1 cellular context compared by ENCODE assay signal in the genomic region with DNA sequence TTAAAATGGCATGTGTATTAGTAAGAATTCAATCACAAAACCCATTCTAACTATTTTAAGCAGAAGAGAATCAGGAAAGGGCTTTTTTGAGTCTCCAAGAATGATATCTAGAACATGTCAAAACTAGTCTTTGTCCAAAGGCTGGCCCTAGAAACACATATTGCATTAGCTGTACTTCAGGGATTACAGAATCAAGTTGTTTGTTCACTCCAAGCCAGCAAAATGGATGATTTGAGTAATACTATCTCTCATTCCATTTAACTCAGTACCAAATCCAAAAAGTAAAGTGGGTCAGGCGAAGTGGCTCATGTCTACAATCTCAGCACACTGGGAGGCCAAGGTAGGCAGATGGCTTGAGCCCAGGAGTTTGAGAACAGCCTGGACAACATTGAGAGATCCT.
TF ChIP-seq lines count a peak whose summit lies in the region.

No MANE protein-coding gene starts in this region.

TF ChIP-seq in GM23338, 12 proteins besides CTCF, POLR2A, EP300 and RAD21:
- TF ChIP-seq ZNF331 (CRISPR knock-in tag; IDR thresholded peaks at IDR 0.05; ENCODE audit: low read depth): no peak
- no peak for TF ChIP-seq STAT1 (IDR thresholded peaks at IDR 0.05; ENCODE audit: unreplicated experiment)
- TF ChIP-seq, protein P1, sequence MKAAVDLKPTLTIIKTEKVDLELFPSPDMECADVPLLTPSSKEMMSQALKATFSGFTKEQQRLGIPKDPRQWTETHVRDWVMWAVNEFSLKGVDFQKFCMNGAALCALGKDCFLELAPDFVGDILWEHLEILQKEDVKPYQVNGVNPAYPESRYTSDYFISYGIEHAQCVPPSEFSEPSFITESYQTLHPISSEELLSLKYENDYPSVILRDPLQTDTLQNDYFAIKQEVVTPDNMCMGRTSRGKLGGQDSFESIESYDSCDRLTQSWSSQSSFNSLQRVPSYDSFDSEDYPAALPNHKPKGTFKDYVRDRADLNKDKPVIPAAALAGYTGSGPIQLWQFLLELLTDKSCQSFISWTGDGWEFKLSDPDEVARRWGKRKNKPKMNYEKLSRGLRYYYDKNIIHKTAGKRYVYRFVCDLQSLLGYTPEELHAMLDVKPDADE (IDR thresholded peaks at IDR 0.05): no peak
- no peak for TF ChIP-seq NANOG (IDR thresholded peaks at IDR 0.05; ENCODE audit: borderline replicate concordance)
- TF ChIP-seq, protein P2, sequence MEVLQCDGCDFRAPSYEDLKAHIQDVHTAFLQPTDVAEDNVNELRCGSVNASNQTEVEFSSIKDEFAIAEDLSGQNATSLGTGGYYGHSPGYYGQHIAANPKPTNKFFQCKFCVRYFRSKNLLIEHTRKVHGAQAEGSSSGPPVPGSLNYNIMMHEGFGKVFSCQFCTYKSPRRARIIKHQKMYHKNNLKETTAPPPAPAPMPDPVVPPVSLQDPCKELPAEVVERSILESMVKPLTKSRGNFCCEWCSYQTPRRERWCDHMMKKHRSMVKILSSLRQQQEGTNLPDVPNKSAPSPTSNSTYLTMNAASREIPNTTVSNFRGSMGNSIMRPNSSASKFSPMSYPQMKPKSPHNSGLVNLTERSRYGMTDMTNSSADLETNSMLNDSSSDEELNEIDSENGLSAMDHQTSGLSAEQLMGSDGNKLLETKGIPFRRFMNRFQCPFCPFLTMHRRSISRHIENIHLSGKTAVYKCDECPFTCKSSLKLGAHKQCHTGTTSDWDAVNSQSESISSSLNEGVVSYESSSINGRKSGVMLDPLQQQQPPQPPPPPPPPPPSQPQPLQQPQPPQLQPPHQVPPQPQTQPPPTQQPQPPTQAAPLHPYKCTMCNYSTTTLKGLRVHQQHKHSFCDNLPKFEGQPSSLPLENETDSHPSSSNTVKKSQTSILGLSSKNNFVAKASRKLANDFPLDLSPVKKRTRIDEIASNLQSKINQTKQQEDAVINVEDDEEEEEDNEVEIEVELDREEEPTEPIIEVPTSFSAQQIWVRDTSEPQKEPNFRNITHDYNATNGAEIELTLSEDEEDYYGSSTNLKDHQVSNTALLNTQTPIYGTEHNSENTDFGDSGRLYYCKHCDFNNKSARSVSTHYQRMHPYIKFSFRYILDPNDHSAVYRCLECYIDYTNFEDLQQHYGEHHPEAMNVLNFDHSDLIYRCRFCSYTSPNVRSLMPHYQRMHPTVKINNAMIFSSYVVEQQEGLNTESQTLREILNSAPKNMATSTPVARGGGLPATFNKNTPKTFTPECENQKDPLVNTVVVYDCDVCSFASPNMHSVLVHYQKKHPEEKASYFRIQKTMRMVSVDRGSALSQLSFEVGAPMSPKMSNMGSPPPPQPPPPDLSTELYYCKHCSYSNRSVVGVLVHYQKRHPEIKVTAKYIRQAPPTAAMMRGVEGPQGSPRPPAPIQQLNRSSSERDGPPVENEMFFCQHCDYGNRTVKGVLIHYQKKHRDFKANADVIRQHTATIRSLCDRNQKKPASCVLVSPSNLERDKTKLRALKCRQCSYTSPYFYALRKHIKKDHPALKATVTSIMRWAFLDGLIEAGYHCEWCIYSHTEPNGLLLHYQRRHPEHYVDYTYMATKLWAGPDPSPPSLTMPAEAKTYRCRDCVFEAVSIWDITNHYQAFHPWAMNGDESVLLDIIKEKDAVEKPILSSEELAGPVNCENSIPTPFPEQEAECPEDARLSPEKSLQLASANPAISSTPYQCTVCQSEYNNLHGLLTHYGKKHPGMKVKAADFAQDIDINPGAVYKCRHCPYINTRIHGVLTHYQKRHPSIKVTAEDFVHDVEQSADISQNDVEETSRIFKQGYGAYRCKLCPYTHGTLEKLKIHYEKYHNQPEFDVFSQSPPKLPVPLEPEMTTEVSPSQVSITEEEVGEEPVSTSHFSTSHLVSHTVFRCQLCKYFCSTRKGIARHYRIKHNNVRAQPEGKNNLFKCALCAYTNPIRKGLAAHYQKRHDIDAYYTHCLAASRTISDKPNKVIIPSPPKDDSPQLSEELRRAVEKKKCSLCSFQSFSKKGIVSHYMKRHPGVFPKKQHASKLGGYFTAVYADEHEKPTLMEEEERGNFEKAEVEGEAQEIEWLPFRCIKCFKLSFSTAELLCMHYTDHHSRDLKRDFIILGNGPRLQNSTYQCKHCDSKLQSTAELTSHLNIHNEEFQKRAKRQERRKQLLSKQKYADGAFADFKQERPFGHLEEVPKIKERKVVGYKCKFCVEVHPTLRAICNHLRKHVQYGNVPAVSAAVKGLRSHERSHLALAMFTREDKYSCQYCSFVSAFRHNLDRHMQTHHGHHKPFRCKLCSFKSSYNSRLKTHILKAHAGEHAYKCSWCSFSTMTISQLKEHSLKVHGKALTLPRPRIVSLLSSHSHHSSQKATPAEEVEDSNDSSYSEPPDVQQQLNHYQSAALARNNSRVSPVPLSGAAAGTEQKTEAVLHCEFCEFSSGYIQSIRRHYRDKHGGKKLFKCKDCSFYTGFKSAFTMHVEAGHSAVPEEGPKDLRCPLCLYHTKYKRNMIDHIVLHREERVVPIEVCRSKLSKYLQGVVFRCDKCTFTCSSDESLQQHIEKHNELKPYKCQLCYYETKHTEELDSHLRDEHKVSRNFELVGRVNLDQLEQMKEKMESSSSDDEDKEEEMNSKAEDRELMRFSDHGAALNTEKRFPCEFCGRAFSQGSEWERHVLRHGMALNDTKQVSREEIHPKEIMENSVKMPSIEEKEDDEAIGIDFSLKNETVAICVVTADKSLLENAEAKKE (CRISPR knock-in tag; IDR thresholded peaks at IDR 0.05): no peak
- TF ChIP-seq JUNB (IDR thresholded peaks at IDR 0.05; ENCODE audit: unreplicated experiment): no peak
- TF ChIP-seq EZH2phosphoT487 (IDR thresholded peaks at IDR 0.05; ENCODE audit: unreplicated experiment): no peak
- no peak for TF ChIP-seq POLR2AphosphoS5 (IDR thresholded peaks at IDR 0.05; ENCODE audit: low read depth)
